ENCODE assay signal across 15 cellular contexts in genomic region chr5:56457887-56458451, GRCh38.
DNase-seq lines count a peak whose midpoint lies in the region; ATAC-seq, FAIRE-seq and TF ChIP-seq lines count a peak whose summit lies in the region.
"Had no signal": no experiment of that assay in that cellular context is flagged by ENCODE, and none has a peak within 500 bp of the region (broad histone marks: within the 10 kb centered on the region; RNA-seq: fewer than 3 reads in every experiment).

No MANE protein-coding gene starts in this region.

- intact Hi-C loops in left ventricle myocardium superior (cut with micrococcal nuclease) (no loop called here), posterior vena cava (cut with DNase I) (no loop called here), A673 (cut with micrococcal nuclease; ENCODE audit: unreplicated experiment) (no loop called here)

- CTCF ChIA-PET in A673 (lab: Charles Lee), result no interaction called here

- no peak for TF ChIP-seq CTCF in A673 (conservative IDR thresholded peaks at IDR 0.05; ENCODE audit: low read depth, low read length)

- H3K4me3 ChIP-seq in skeletal muscle tissue (ENCODE audit: low read length in 3 of 3), result no peak overlapping the region
- H3K4me3 ChIP-seq in A673 (ENCODE audit: low read depth, low read length, poor library complexity, severe bottlenecking), result no peak overlapping the region

- POLR2A ChIA-PET in A673 (lab: Charles Lee; ENCODE audit: low non-redundant PET), result no interaction called here

- H3K27me3 ChIP-seq in skeletal muscle tissue (ENCODE audit: control insufficient read depth in 3 of 3, insufficient read depth in 3 of 3, low read length in 3 of 3), result no peaks in the 10 kb centered on the region
- H3K27me3 ChIP-seq in A673 (replicated peaks; ENCODE audit: insufficient read depth, low read depth, low read length, poor library complexity), result no peaks in the 10 kb centered on the region

- no peaks in the 10 kb centered on the region for H3K9me3 ChIP-seq in skeletal muscle tissue (ENCODE audit: control insufficient read depth in 3 of 3, low read length in 3 of 3)
- no peaks in the 10 kb centered on the region for H3K9me3 ChIP-seq in A673 (ENCODE audit: low read depth, low read length, poor library complexity, severe bottlenecking)

- BruUV-seq in A673 (replicated peaks; lab: Mats Ljungman, UMichigan), result no TSS peak

- peak; percentile 90 for ATAC-seq in left ventricle myocardium superior
- ATAC-seq: T-helper 17 cell had no signal

- H3K27ac ChIP-seq in skeletal muscle tissue (ENCODE audit: low read depth, low read length) (peak overlapping the region; percentile 28), A673 (ENCODE audit: low read depth, low read length, poor library complexity, severe bottlenecking) (no peak overlapping the region)

- H3K36me3 ChIP-seq in skeletal muscle tissue (ENCODE audit: control insufficient read depth in 3 of 3, insufficient read depth in 3 of 3, low read length in 3 of 3) (no peaks in the 10 kb centered on the region), A673 (ENCODE audit: insufficient read depth, low read length, poor library complexity, severe bottlenecking) (no peaks in the 10 kb centered on the region)

- DNase-seq in GM04504 (ENCODE audit: low read depth) (peak; percentile 41), astrocyte of the hippocampus (ENCODE audit: low read depth, low spot score) (peak; percentile 5), left ventricle myocardium superior (peak; percentile 42), posterior vena cava (ENCODE audit: low spot score) (no peak), A673 (ENCODE audit: low spot score) (no peak), HTR-8/SVneo (ENCODE audit: insufficient read length, low spot score) (no peak), frontal cortex (ENCODE audit: low spot score in 2 of 2) (no peak)
- DNase-seq: activated CD4-positive, alpha-beta memory T cell treated with anti-CD3 and anti-CD28 coated beads for 36 hours; central memory CD4-positive, alpha-beta T cell; GDM1; Kasumi-1; kidney glomerular epithelial cell; stimulated activated CD4-positive, alpha-beta T cell treated with anti-CD3 and anti-CD28 coated beads, Interleukin-1b, Interleukin-23, amount 100 ng/mL, for 48 hours; T-helper 17 cell had no signal

- H3K4me1 ChIP-seq in skeletal muscle tissue (ENCODE audit: control insufficient read depth in 3 of 3, insufficient read depth in 3 of 3, low read length in 3 of 3) (peaks cover 0 to 5% (median 3%) of the 10 kb centered on the region in 3 donors), A673 (ENCODE audit: insufficient read depth, low read length, poor library complexity, severe bottlenecking) (no peaks in the 10 kb centered on the region)

- no peak overlapping the region for H3K9ac ChIP-seq in skeletal muscle tissue (ENCODE audit: low read depth in 1 of 3, low read length in 3 of 3)

- no peak for FAIRE-seq in HTR-8/SVneo (lab: Jason Lieb, UNC)
- FAIRE-seq in frontal cortex (lab: Jason Lieb, UNC), result no peak

Comparison
In these comparisons a context has a peak if more than half of its experiments do, and no peak if none do; other contexts are left out.
1. DNase-seq: peak in GM04504 (single experiment), astrocyte of the hippocampus (single experiment) and left ventricle myocardium superior (single experiment); none in posterior vena cava (single experiment), A673 (single experiment), HTR-8/SVneo (single experiment) and frontal cortex (0 of 2).